ENCODE assay signal across 28 cellular contexts in genomic region chr2:191474459-191474858, GRCh38.
"Had no signal": no experiment of that assay in that cellular context is flagged by ENCODE, and none has a peak within 500 bp of the region (broad histone marks: within the 10 kb centered on the region; RNA-seq: fewer than 3 reads in every experiment).

No MANE protein-coding gene starts in this region.

- H3K27ac ChIP-seq: ascending aorta, breast epithelium, cardiac muscle cell, colonic mucosa, dorsolateral prefrontal cortex, WERI-Rb-1 had no signal

- H3K9me3 ChIP-seq: ascending aorta, breast epithelium, colonic mucosa had no signal

- H3K4me3 ChIP-seq: ascending aorta, breast epithelium, cardiac muscle cell, colonic mucosa, dorsolateral prefrontal cortex had no signal

- ATAC-seq: activated CD4-positive, CD25-positive, alpha-beta regulatory T cell treated with anti-CD3 and anti-CD28 coated beads, Interleukin-2, amount 50 U/mL, for 24 hours; activated CD8-positive, alpha-beta T cell treated with anti-CD3 and anti-CD28 coated beads for 36 hours; activated naive CD8-positive, alpha-beta T cell treated with anti-CD3 and anti-CD28 coated beads, Interleukin-2, amount 50 U/mL, for 24 hours; activated T-cell treated with anti-CD3 and anti-CD28 coated beads, Interleukin-2, amount 50 U/mL, for 4 hours; activated T-helper 17 cell treated with anti-CD3 and anti-CD28 coated beads, Interleukin-2, amount 50 U/mL, for 72 hours; esophagus mucosa; T-helper 17 cell had no signal

- H3K36me3 ChIP-seq: ascending aorta, breast epithelium, cardiac muscle cell, colonic mucosa, WERI-Rb-1 had no signal

- H3K27me3 ChIP-seq: ascending aorta, breast epithelium, cardiac muscle cell, colonic mucosa, dorsolateral prefrontal cortex had no signal

- DNase-seq: activated B cell treated with CpG ODN at 0.5 μM for 24 hours; activated CD4-positive, alpha-beta T cell treated with anti-CD3 and anti-CD28 coated beads for 48 hours; activated CD4-positive, alpha-beta T cell treated with anti-CD3 and anti-CD28 coated beads, Interleukin-2, amount 50 U/mL, for 1 hour; activated CD4-positive, alpha-beta T cell treated with anti-CD3 and anti-CD28 coated beads, Interleukin-2, amount 50 U/mL, for 48 hours; activated CD8-positive, alpha-beta memory T cell treated with anti-CD3 and anti-CD28 coated beads for 24 hours; activated CD8-positive, alpha-beta T cell treated with anti-CD3 and anti-CD28 coated beads for 36 hours; activated effector memory CD4-positive, alpha-beta T cell treated with anti-CD3 and anti-CD28 coated beads, Interleukin-2, amount 50 U/mL, for 16 hours; activated naive CD4-positive, alpha-beta T cell treated with anti-CD3 and anti-CD28 coated beads for 36 hours; activated naive CD8-positive, alpha-beta T cell treated with anti-CD3 and anti-CD28 coated beads for 36 hours; activated naive CD8-positive, alpha-beta T cell treated with anti-CD3 and anti-CD28 coated beads, Interleukin-2, amount 50 U/mL, for 24 hours; activated T-cell treated with anti-CD3 and anti-CD28 coated beads, Interleukin-2, amount 50 U/mL, for 4 hours; central memory CD4-positive, alpha-beta T cell; cerebellar nuclear complex; colonic mucosa; dorsolateral prefrontal cortex; effector memory CD4-positive, alpha-beta T cell; endodermal cell; head of caudate nucleus; hippocampal formation; T-helper 17 cell; T1000; WERI-Rb-1 had no signal

- H3K4me1 ChIP-seq: ascending aorta had no signal
